In the genomic region with DNA sequence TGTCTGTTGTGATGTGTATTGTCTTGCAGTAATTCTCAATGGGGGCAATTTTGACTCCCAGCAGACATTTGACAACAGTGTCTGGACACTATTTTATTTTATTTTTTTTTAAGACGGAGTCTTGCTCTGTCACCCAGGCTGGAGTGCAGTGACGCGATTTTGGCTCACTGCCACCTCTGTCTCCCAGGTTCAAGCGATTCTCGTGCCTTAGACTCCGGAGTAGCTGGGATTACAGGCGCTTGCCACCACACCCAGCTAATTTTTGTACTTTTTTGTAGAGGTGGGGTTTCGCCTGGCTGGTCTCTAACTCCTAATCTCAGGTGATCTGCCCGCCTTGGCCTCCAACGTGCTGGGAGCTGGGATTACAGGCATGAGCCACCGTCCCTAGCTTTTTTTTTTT, we compare ENCODE assay signal across 10 cellular contexts. TPM values are rescaled to one million over a fixed set of nuclear protein-coding genes. Genes with fewer than 3 reads are reported as not detected.
DNase-seq lines count a peak whose midpoint lies in the region; ATAC-seq and TF ChIP-seq lines count a peak whose summit lies in the region.
"Had no signal": no experiment of that assay in that cellular context is flagged by ENCODE, and none has a peak within 500 bp of the region (broad histone marks: within the 10 kb centered on the region; RNA-seq: fewer than 3 reads in every experiment).

No MANE protein-coding gene starts in this region.

- H4K91ac ChIP-seq in H9 (ENCODE audit: insufficient read length, low read depth, low read length) = no peak overlapping the region

- no peaks in the 10 kb centered on the region for H4K20me1 ChIP-seq in H9 (ENCODE audit: control insufficient read depth, insufficient read depth, insufficient read length)

- H3T11ph ChIP-seq in H9 (ENCODE audit: low read length) = no peak overlapping the region

- H3K27ac ChIP-seq in H9 (ENCODE audit: insufficient read length, low read depth, low read length) = no peak overlapping the region

- no peak overlapping the region for H2AK5ac ChIP-seq in H9 (ENCODE audit: insufficient read length, low read length)

- H3K27me3 Mint-ChIP-seq in H9 (ENCODE audit: low read depth) = no peaks in the 10 kb centered on the region; the same call in 1 of the 2 replicates
- no peaks in the 10 kb centered on the region for H3K27me3 Mint-ChIP-seq in activated CD8-positive, alpha-beta T cell treated with anti-CD3 and anti-CD28 coated beads for 36 hours
- no peaks in the 10 kb centered on the region for H3K27me3 Mint-ChIP-seq in naive thymus-derived CD8-positive, alpha-beta T cell

- H3K79me1 ChIP-seq in H9 (ENCODE audit: insufficient read depth, low read depth, low read length, poor library complexity, severe bottlenecking) = no peaks in the 10 kb centered on the region

- no peaks in the 10 kb centered on the region; the same call in 1 of the 2 replicates for H3K79me2 ChIP-seq in H9 (ENCODE audit: insufficient read depth, low read length)

- POLR2A ChIA-PET in activated CD8-positive, alpha-beta T cell treated with anti-CD3 and anti-CD28 coated beads for 36 hours (lab: Charles Lee) = interaction anchor here (0.9 to 2.1 kb wide), 4 partner anchors 9 to 38 kb away, joined by 3 to 8 read pairs (median 4); partner anchors contain the start of gene RAD9A
- POLR2A ChIA-PET in naive thymus-derived CD8-positive, alpha-beta T cell (lab: Charles Lee) = interaction anchor here (1.0 to 31.8 kb wide), 6 partner anchors 2 to 152 kb away, joined by 3 to 2390 read pairs (median 937); partner anchors contain the start of genes CABP4, CARNS1, CORO1B and GPR152

- peaks cover 4% of the 10 kb centered on the region for H3K23me2 ChIP-seq in H9 (ENCODE audit: insufficient read length, low read depth, low read length, poor library complexity, severe bottlenecking)

- H3K23ac ChIP-seq in H9 (ENCODE audit: insufficient read length, low read depth, low read length) = no peak overlapping the region

- H3K4me1 ChIP-seq in H9 (ENCODE audit: insufficient read depth, low read length) = no peaks in the 10 kb centered on the region

- no peak for ATAC-seq in activated CD8-positive, alpha-beta T cell treated with anti-CD3 and anti-CD28 coated beads for 36 hours
- no peak for ATAC-seq in naive thymus-derived CD8-positive, alpha-beta T cell
- no peak for ATAC-seq in HG03432 (IDR thresholded peaks at IDR 0.05; ENCODE audit: unreplicated experiment)

- H3K27ac Mint-ChIP-seq in H9 = no peak overlapping the region
- peak overlapping the region; percentile 34 for H3K27ac Mint-ChIP-seq in activated CD8-positive, alpha-beta T cell treated with anti-CD3 and anti-CD28 coated beads for 36 hours
- H3K27ac Mint-ChIP-seq in naive thymus-derived CD8-positive, alpha-beta T cell = peak overlapping the region in 8 of 10 donors; percentile 20 to 97 (median 94)

- H3K36me3 Mint-ChIP-seq in H9 (ENCODE audit: insufficient read depth in 1 of 3, low read depth in 3 of 3) = peaks cover 9 to 32% (median 23%) of the 10 kb centered on the region in 3 experiments; a peak in 6 of 7 replicates
- H3K36me3 Mint-ChIP-seq in activated CD8-positive, alpha-beta T cell treated with anti-CD3 and anti-CD28 coated beads for 36 hours (ENCODE audit: low read depth) = peaks cover 20% of the 10 kb centered on the region
- peaks cover 0 to 22% (median 0%) of the 10 kb centered on the region in 3 donors for H3K36me3 Mint-ChIP-seq in naive thymus-derived CD8-positive, alpha-beta T cell

- H3K4me3 Mint-ChIP-seq in H9 = peak overlapping the region; percentile 87 to 92
- peak overlapping the region; percentile 94 for H3K4me3 Mint-ChIP-seq in activated CD8-positive, alpha-beta T cell treated with anti-CD3 and anti-CD28 coated beads for 36 hours
- H3K4me3 Mint-ChIP-seq in naive thymus-derived CD8-positive, alpha-beta T cell = peak overlapping the region; percentile 64 to 99 (median 98)

- H2BK15ac ChIP-seq in H9 (ENCODE audit: low read depth, low read length) = no peak overlapping the region

- no peaks in the 10 kb centered on the region for H3K27me3 ChIP-seq in H9 (ENCODE audit: insufficient read depth, low read length)
- H3K27me3 ChIP-seq: Peyer's patch had no signal

- no peak for DNase-seq in H9
- no peak for DNase-seq in activated CD8-positive, alpha-beta T cell treated with anti-CD3 and anti-CD28 coated beads for 36 hours
- no peak for DNase-seq in naive thymus-derived CD8-positive, alpha-beta T cell
- DNase-seq in NCI-H2227 (lab: John Stamatoyannopoulos, UW; ENCODE audit: unreplicated experiment) = no peak
- DNase-seq in DMS153 (lab: John Stamatoyannopoulos, UW) = no peak
- DNase-seq: Peyer's patch had no signal

- H3K4me2 ChIP-seq in H9 (ENCODE audit: insufficient read depth, insufficient read length, low read length) = no peak overlapping the region

- no peak overlapping the region for H2AFZ ChIP-seq in H9 (ENCODE audit: low read length)

- CTCF ChIA-PET in activated CD8-positive, alpha-beta T cell treated with anti-CD3 and anti-CD28 coated beads for 36 hours (lab: Charles Lee) = interaction anchor here (1.2 kb wide), 1 partner anchor 9 kb away, joined by 3 read pairs; no protein-coding TSS in a partner anchor

- no peak for TF ChIP-seq CTCF in H9 (conservative IDR thresholded peaks at IDR 0.05)
- no peak for TF ChIP-seq CTCF in activated CD8-positive, alpha-beta T cell treated with anti-CD3 and anti-CD28 coated beads for 36 hours (IDR thresholded peaks at IDR 0.05)

- H3K9me3 Mint-ChIP-seq in H9 = no peaks in the 10 kb centered on the region
- H3K9me3 Mint-ChIP-seq in activated CD8-positive, alpha-beta T cell treated with anti-CD3 and anti-CD28 coated beads for 36 hours = no peaks in the 10 kb centered on the region
- no peaks in the 10 kb centered on the region for H3K9me3 Mint-ChIP-seq in naive thymus-derived CD8-positive, alpha-beta T cell

- H3K4ac ChIP-seq in H9 (ENCODE audit: low read depth, low read length) = no peak overlapping the region

- H3K18ac ChIP-seq in H9 (ENCODE audit: insufficient read length, low read depth, low read length) = no peak overlapping the region

- H4K5ac ChIP-seq in H9 (ENCODE audit: insufficient read length, low read depth, low read length) = no peak overlapping the region

- no peak overlapping the region for H2BK120ac ChIP-seq in H9 (ENCODE audit: low read depth, low read length, poor library complexity, severe bottlenecking)

- H2BK5ac ChIP-seq in H9 (ENCODE audit: insufficient read length, low read length) = no peak overlapping the region

- H3K9me3 ChIP-seq in H9 (ENCODE audit: control insufficient read depth, low read depth, low read length) = no peaks in the 10 kb centered on the region
- H3K9me3 ChIP-seq: Peyer's patch had no signal

- no CpG with 5 or more reads among the region's 11 CpGs for WGBS in H9 (ENCODE audit: extremely low coverage, insufficient read length, low lambda C conversion rate)

- no peak overlapping the region for H4K8ac ChIP-seq in H9 (replicated peaks; ENCODE audit: insufficient read length, low read depth, low read length)

- no peak overlapping the region for H2BK12ac ChIP-seq in H9 (ENCODE audit: insufficient read length, low read depth, low read length)

- intact Hi-C loops in activated CD8-positive, alpha-beta T cell treated with anti-CD3 and anti-CD28 coated beads for 36 hours (cut with micrococcal nuclease) = no loop called here

- H3K14ac ChIP-seq in H9 (ENCODE audit: insufficient read depth, low read length) = no peak overlapping the region

- no peak overlapping the region for H2BK20ac ChIP-seq in H9 (ENCODE audit: low read depth, low read length, poor library complexity, severe bottlenecking)

- no peak overlapping the region for H3K9ac ChIP-seq in H9 (ENCODE audit: extremely low read depth, insufficient read length, low read length)

- H3K4me1 Mint-ChIP-seq in H9 = peaks cover 5 to 9% of the 10 kb centered on the region in 2 experiments
- peaks cover 35% of the 10 kb centered on the region for H3K4me1 Mint-ChIP-seq in activated CD8-positive, alpha-beta T cell treated with anti-CD3 and anti-CD28 coated beads for 36 hours (ENCODE audit: low read depth)
- peaks cover 18 to 69% (median 54%) of the 10 kb centered on the region in 4 donors for H3K4me1 Mint-ChIP-seq in naive thymus-derived CD8-positive, alpha-beta T cell

- no peak overlapping the region for H3K56ac ChIP-seq in H9 (ENCODE audit: insufficient read length, low read depth, low read length)

RNA-seq across cellular contexts. Expression of gene RPS6KB2, which starts 1.4 kb away (rescaled TPM):
- 46.6 and 51.7 TPM in 2 replicates for total RNA-seq in H9 (2021)
- 10 to 100 TPM; 54.8 to 57.4 TPM for total RNA-seq in activated CD8-positive, alpha-beta T cell treated with anti-CD3 and anti-CD28 coated beads for 36 hours
- 10 to 100 TPM; 80.9 to 82.8 TPM for total RNA-seq in naive thymus-derived CD8-positive, alpha-beta T cell
- 10 to 100 TPM; 41.9 to 45.9 (median 43.2) TPM for polyA plus RNA-seq in naive thymus-derived CD8-positive, alpha-beta T cell

RNA-seq across cellular contexts. Expression of gene PTPRCAP, which starts 7.8 kb away (rescaled TPM):
- total RNA-seq in H9 (2021) = 1.7 and 1.9 TPM in 2 replicates
- 100 to 1,000 TPM; 107 to 114 TPM for total RNA-seq in activated CD8-positive, alpha-beta T cell treated with anti-CD3 and anti-CD28 coated beads for 36 hours
- total RNA-seq in naive thymus-derived CD8-positive, alpha-beta T cell = 100 to 1,000 TPM; 212 to 215 TPM
- 100 to 1,000 TPM; 647 to 717 (median 686) TPM for polyA plus RNA-seq in naive thymus-derived CD8-positive, alpha-beta T cell
- total RNA-seq: temporal lobe had no signal

RNA-seq across cellular contexts. Expression of gene CORO1B, which starts 13.6 kb away (rescaled TPM):
- total RNA-seq in H9 (2021) = 80.9 and 86.4 TPM in 2 replicates
- 100 to 1,000 TPM; 254 to 276 TPM for total RNA-seq in activated CD8-positive, alpha-beta T cell treated with anti-CD3 and anti-CD28 coated beads for 36 hours
- 10 to 100 TPM; 21.2 to 22.3 TPM for total RNA-seq in naive thymus-derived CD8-positive, alpha-beta T cell
- polyA plus RNA-seq in naive thymus-derived CD8-positive, alpha-beta T cell = 10 to 100 TPM in 1 of 3 donors, 1 to 10 TPM in 2; 9.2 to 12.6 (median 9.8) TPM

RNA-seq across cellular contexts. Expression of gene CARNS1, which starts 14.2 kb away (rescaled TPM):
- 0.88 and 1.1 TPM in 2 replicates for total RNA-seq in H9 (2021)
- 1 to 10 TPM; 6.2 to 6.9 TPM for total RNA-seq in activated CD8-positive, alpha-beta T cell treated with anti-CD3 and anti-CD28 coated beads for 36 hours
- 10 to 100 TPM; 18.5 to 21.2 TPM for total RNA-seq in naive thymus-derived CD8-positive, alpha-beta T cell
- 1 to 10 TPM; 2.2 to 3.7 (median 2.3) TPM for polyA plus RNA-seq in naive thymus-derived CD8-positive, alpha-beta T cell
- total RNA-seq: H4 had no signal

RNA-seq across cellular contexts. Expression of gene GPR152, which starts 22.8 kb away (rescaled TPM):
- total RNA-seq in H9 (2021) = not detected in 2 replicates
- not detected for total RNA-seq in activated CD8-positive, alpha-beta T cell treated with anti-CD3 and anti-CD28 coated beads for 36 hours
- total RNA-seq in naive thymus-derived CD8-positive, alpha-beta T cell = not detected
- polyA plus RNA-seq in naive thymus-derived CD8-positive, alpha-beta T cell = 1 to 10 TPM in 1 of 3 donors, under 1 TPM in 2; 0.20 to 1.2 (median 0.86) TPM
- total RNA-seq: H4, Peyer's patch, renal cortical epithelial cell, temporal lobe had no signal

Comparison
In these comparisons a context has a peak if more than half of its experiments do, and no peak if none do; other contexts are left out.
1. H3K27ac Mint-ChIP-seq: peak in activated CD8-positive, alpha-beta T cell treated with anti-CD3 and anti-CD28 coated beads for 36 hours (single experiment) and naive thymus-derived CD8-positive, alpha-beta T cell (8 of 10); none in H9 (0 of 3).
2. RNA of gene PTPRCAP, which starts 7.8 kb away (total RNA-seq): 212 to 215 TPM in naive thymus-derived CD8-positive, alpha-beta T cell and 107 to 114 TPM in activated CD8-positive, alpha-beta T cell treated with anti-CD3 and anti-CD28 coated beads for 36 hours; 1.7 to 1.9 TPM in H9; every median in the first group is over 10 times any median in the second.
3. Peak in every context shown above with its lines, with median percentiles within 50 percentile points of each other: H3K4me3 Mint-ChIP-seq.